Comparison of ENCODE assay signal across 15 cellular contexts in genomic region chr2:220935789-220936321, GRCh38.
A peak's percentile ranks its signal among the peaks of the same experiment; 100 is the strongest.
DNase-seq lines count a peak whose midpoint lies in the region; ATAC-seq, FAIRE-seq and TF ChIP-seq lines count a peak whose summit lies in the region.
"Had no signal": no experiment of that assay in that cellular context is flagged by ENCODE, and none has a peak within 500 bp of the region (broad histone marks: within the 10 kb centered on the region; RNA-seq: fewer than 3 reads in every experiment).

No MANE protein-coding gene starts in this region.

- no peaks in the 10 kb centered on the region for H3K27me3 Mint-ChIP-seq in activated CD4-positive, alpha-beta T cell treated with anti-CD3 and anti-CD28 coated beads, Interleukin-2, amount 10 ng/mL, durations not matched to agents 7 days and 5 days
- H3K27me3 Mint-ChIP-seq: T-helper 17 cell had no signal

- H3K4me3 Mint-ChIP-seq in activated CD4-positive, alpha-beta T cell treated with anti-CD3 and anti-CD28 coated beads, Interleukin-2, amount 10 ng/mL, durations not matched to agents 7 days and 5 days = no peak overlapping the region
- H3K4me3 Mint-ChIP-seq: nephron progenitor cell, T-helper 17 cell had no signal

- no peaks in the 10 kb centered on the region for H3K36me3 ChIP-seq in bronchial epithelial cell (ENCODE audit: control insufficient read depth, insufficient read depth, low read length)
- H3K36me3 ChIP-seq: tibial nerve had no signal

- ATAC-seq in GM19395 (IDR thresholded peaks at IDR 0.05; ENCODE audit: unreplicated experiment) = peak; percentile 82
- peak; percentile 84 for ATAC-seq in HG03060 (IDR thresholded peaks at IDR 0.05; ENCODE audit: low read depth, unreplicated experiment)
- ATAC-seq: T-helper 17 cell had no signal

- no peak for FAIRE-seq in bronchial epithelial cell (lab: Jason Lieb, UNC)
- FAIRE-seq: astrocyte had no signal

- H3K27ac Mint-ChIP-seq in activated CD4-positive, alpha-beta T cell treated with anti-CD3 and anti-CD28 coated beads, Interleukin-2, amount 10 ng/mL, durations not matched to agents 7 days and 5 days = no peak overlapping the region
- H3K27ac Mint-ChIP-seq: T-helper 17 cell had no signal

- no peaks in the 10 kb centered on the region for H3K36me3 Mint-ChIP-seq in activated CD4-positive, alpha-beta T cell treated with anti-CD3 and anti-CD28 coated beads, Interleukin-2, amount 10 ng/mL, durations not matched to agents 7 days and 5 days (ENCODE audit: low read depth)

- H3K27me3 ChIP-seq in bronchial epithelial cell (ENCODE audit: control insufficient read depth, insufficient read depth, low read length) = no peaks in the 10 kb centered on the region
- H3K27me3 ChIP-seq: tibial nerve had no signal

- no peak overlapping the region for H3K4me3 ChIP-seq in bronchial epithelial cell (ENCODE audit: low read depth, low read length)
- H3K4me3 ChIP-seq: PC-9, tibial nerve had no signal

- peaks cover 3% of the 10 kb centered on the region for H3K4me1 Mint-ChIP-seq in activated CD4-positive, alpha-beta T cell treated with anti-CD3 and anti-CD28 coated beads, Interleukin-2, amount 10 ng/mL, durations not matched to agents 7 days and 5 days

- TF ChIP-seq CTCF in bronchial epithelial cell (IDR thresholded peaks at IDR 0.05; ENCODE audit: insufficient read depth, low read length, severe bottlenecking) = no peak

- no peaks in the 10 kb centered on the region for H3K9me3 Mint-ChIP-seq in activated CD4-positive, alpha-beta T cell treated with anti-CD3 and anti-CD28 coated beads, Interleukin-2, amount 10 ng/mL, durations not matched to agents 7 days and 5 days

- peak; percentile 13 for DNase-seq in activated CD4-positive, alpha-beta T cell treated with anti-CD3 and anti-CD28 coated beads for 48 hours
- DNase-seq in activated CD4-positive, alpha-beta T cell treated with anti-CD3 and anti-CD28 coated beads, Interleukin-2, amount 10 ng/mL, durations not matched to agents 7 days and 5 days = no peak
- DNase-seq in bronchial epithelial cell (ENCODE audit: low read depth) = peak; percentile 26
- no peak for DNase-seq in HuH-7 (ENCODE audit: low spot score)
- DNase-seq in NCI-H146 treated with DMSO at 0.1 percent for 48 hours (lab: John Stamatoyannopoulos, UW; ENCODE audit: unreplicated experiment) = no peak
- no peak for DNase-seq in NCI-H446 treated with DMSO at 0.1 percent for 48 hours (lab: John Stamatoyannopoulos, UW)
- DNase-seq: Caco-2; effector memory CD4-positive, alpha-beta T cell; nephron progenitor cell; PC-9; T-helper 17 cell had no signal

- CTCF ChIA-PET in activated CD4-positive, alpha-beta T cell treated with anti-CD3 and anti-CD28 coated beads, Interleukin-2, amount 10 ng/mL, durations not matched to agents 7 days and 5 days (lab: Charles Lee) = interaction anchor here (0.8 kb wide), 1 partner anchor 665 kb away, joined by 3 read pairs; no protein-coding TSS in a partner anchor

- POLR2A ChIA-PET in activated CD4-positive, alpha-beta T cell treated with anti-CD3 and anti-CD28 coated beads, Interleukin-2, amount 10 ng/mL, durations not matched to agents 7 days and 5 days (lab: Charles Lee) = no interaction called here

Comparison
In these comparisons a context has a peak if more than half of its experiments do, and no peak if none do; other contexts are left out.
1. DNase-seq: peak in activated CD4-positive, alpha-beta T cell treated with anti-CD3 and anti-CD28 coated beads for 48 hours (single experiment) and bronchial epithelial cell (single experiment); none in activated CD4-positive, alpha-beta T cell treated with anti-CD3 and anti-CD28 coated beads, Interleukin-2, amount 10 ng/mL, durations not matched to agents 7 days and 5 days (single experiment), HuH-7 (single experiment), NCI-H146 treated with DMSO at 0.1 percent for 48 hours (single experiment) and NCI-H446 treated with DMSO at 0.1 percent for 48 hours (single experiment).